Comparison of ENCODE assay signal across 9 cellular contexts in genomic region chr1:18165640-18166039, GRCh38. TPM values are rescaled to one million over a fixed set of nuclear protein-coding genes. Genes with fewer than 3 reads are reported as not detected.
DNase-seq lines count a peak whose midpoint lies in the region; ATAC-seq and TF ChIP-seq lines count a peak whose summit lies in the region.
"Not testable (repeated sequence)": the region's sequence is repeated elsewhere in the genome, so short reads cannot be mapped to it uniquely, and the experiment has no call there.
"Had no signal": no experiment of that assay in that cellular context is flagged by ENCODE, and none has a peak within 500 bp of the region (broad histone marks: within the 10 kb centered on the region; RNA-seq: fewer than 3 reads in every experiment).

No MANE protein-coding gene starts in this region.

- H3K27me3 ChIP-seq in dorsolateral prefrontal cortex; prostate gland (replicated peaks; ENCODE audit: insufficient read depth): not testable (repeated sequence)
- H3K27me3 ChIP-seq in left ventricle myocardium inferior (ENCODE audit: low read depth) = peaks cover 57% of the 10 kb centered on the region

- H3K27ac ChIP-seq in dorsolateral prefrontal cortex (peak overlapping the region in 30 of 59 donors; percentile 2 to 71 (median 52)), left ventricle myocardium inferior (replicated peaks) (peak overlapping the region; percentile 17), prostate gland (peak overlapping the region; percentile 1 to 54)

- POLR2A ChIA-PET in WTC11 (lab: Charles Lee) = not testable (repeated sequence)

- peaks cover 15% of the 10 kb centered on the region for H3K4me1 Mint-ChIP-seq in WTC11

- WGBS in prostate gland = 19% methylated on average over 2 of the region's 2 CpGs

- DNase-seq in CD1c-positive myeloid dendritic cell (ENCODE audit: extremely low spot score) (peak; percentile 16), MV-4-11 (lab: John Stamatoyannopoulos, UW) (peak; percentile 57), SIG-M5 treated with dmso at 0.1 percent for 504 hours (lab: John Stamatoyannopoulos, UW; ENCODE audit: unreplicated experiment) (peak; percentile 16), prostate gland (ENCODE audit: low spot score) (peak; percentile 40)
- DNase-seq in WTC11 (ENCODE audit: low spot score); dorsolateral prefrontal cortex; left ventricle myocardium inferior: not testable (repeated sequence)

- H3K36me3 Mint-ChIP-seq in WTC11 = not testable (repeated sequence)

- peak overlapping the region; percentile 19; the same call in 1 of the 2 replicates for H3K27ac Mint-ChIP-seq in WTC11

- not testable (repeated sequence) for H3K36me3 ChIP-seq in left ventricle myocardium inferior, prostate gland

- not testable (repeated sequence) for TF ChIP-seq CTCF in WTC11 (IDR thresholded peaks at IDR 0.05); dorsolateral prefrontal cortex (IDR thresholded peaks at IDR 0.05 in 54 of 56, conservative IDR thresholded peaks at IDR 0.05 in 2 of 56; ENCODE audit: low read depth in 1 of 56, partially characterized antibody in 56 of 56); left ventricle myocardium inferior (IDR thresholded peaks at IDR 0.05; ENCODE audit: borderline replicate concordance); prostate gland (IDR thresholded peaks at IDR 0.05)

- CTCF ChIA-PET in WTC11 (lab: Charles Lee) = interaction anchor here (1.2 to 1.4 kb wide), 2 partner anchors 8 to 69 kb away, joined by 3 to 5 read pairs; no protein-coding TSS in a partner anchor

- not testable (repeated sequence) for H3K4me3 Mint-ChIP-seq in WTC11

- H3K4me3 ChIP-seq in dorsolateral prefrontal cortex, left ventricle myocardium inferior, prostate gland: not testable (repeated sequence)

- TF ChIP-seq POLR2A in prostate gland (IDR thresholded peaks at IDR 0.05) = not testable (repeated sequence)

- H3K9me3 Mint-ChIP-seq in WTC11 = not testable (repeated sequence)

- not testable (repeated sequence) for H3K9me3 ChIP-seq in left ventricle myocardium inferior (replicated peaks); prostate gland

- not testable (repeated sequence) for ATAC-seq in WTC11

- H3K4me1 ChIP-seq in left ventricle myocardium inferior = peaks cover 12% of the 10 kb centered on the region
- H3K4me1 ChIP-seq in prostate gland (replicated peaks) = not testable (repeated sequence)

- H3K27me3 Mint-ChIP-seq in WTC11 (ENCODE audit: low read depth) = not testable (repeated sequence)

- intact Hi-C loops in dorsolateral prefrontal cortex (cut with DNase I); left ventricle myocardium inferior (cut with micrococcal nuclease); prostate gland (cut with DNase I): not testable (repeated sequence)

RNA-seq across cellular contexts. Expression of gene IGSF21, which starts 58.0 kb away (rescaled TPM):
- total RNA-seq in WTC11 (2021) = 28.0 to 30.5 TPM (median 28.5 TPM) in 3 replicates
- 100 to 1,000 TPM in 2 of 120 experiments, 10 to 100 TPM in 118; 36.8 to 116 (median 73.4) TPM for total RNA-seq in dorsolateral prefrontal cortex
- 0.47 TPM for total RNA-seq in left ventricle myocardium inferior
- 1 to 10 TPM; 4.6 to 8.5 TPM for total RNA-seq in prostate gland
- total RNA-seq: A172; CD8-positive, alpha-beta T cell had no signal
